22 cellular contexts compared by ENCODE assay signal in the genomic region with DNA sequence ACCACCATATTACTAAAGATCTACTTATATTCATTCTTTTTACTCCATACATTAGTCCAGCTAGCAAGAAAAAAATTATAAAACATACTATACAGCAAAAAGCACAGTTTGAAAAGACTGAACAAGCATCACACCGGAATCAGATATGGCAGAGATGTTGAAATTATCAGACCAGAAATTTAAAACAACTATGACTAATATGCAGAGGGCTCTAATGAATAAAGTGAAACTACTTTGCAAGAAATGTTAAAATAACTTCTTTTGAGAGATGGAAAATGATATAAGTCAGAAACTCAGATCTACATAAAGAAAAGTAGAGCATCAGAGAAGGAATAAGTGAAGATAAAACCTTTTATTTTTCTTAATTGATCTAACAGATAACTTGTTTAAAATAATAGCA. TPM values are rescaled to one million over a fixed set of nuclear protein-coding genes. Genes with fewer than 3 reads are reported as not detected.
DNase-seq lines count a peak whose midpoint lies in the region; ATAC-seq, FAIRE-seq and TF ChIP-seq lines count a peak whose summit lies in the region.
"Had no signal": no experiment of that assay in that cellular context is flagged by ENCODE, and none has a peak within 500 bp of the region (broad histone marks: within the 10 kb centered on the region; RNA-seq: fewer than 3 reads in every experiment).

No MANE protein-coding gene starts in this region.

- H3K4me3 ChIP-seq in IMR-90 (ENCODE audit: insufficient read depth, low read depth, low read length) (no peak overlapping the region), ovary (no peak overlapping the region)
- H3K4me3 ChIP-seq in CD4-positive, alpha-beta memory T cell (ENCODE audit: low read length in 2 of 2), result no peak overlapping the region
- H3K4me3 ChIP-seq: tibial nerve had no signal

- H2AK5ac ChIP-seq in IMR-90 (ENCODE audit: low read depth, low read length), result no peak overlapping the region

- H3K79me1 ChIP-seq in IMR-90 (ENCODE audit: low read depth in 1 of 2, low read length in 2 of 2), result no peaks in the 10 kb centered on the region

- no peak overlapping the region for H3K4ac ChIP-seq in IMR-90 (ENCODE audit: low read depth, low read length)

- H3K27me3 ChIP-seq in IMR-90 (ENCODE audit: control insufficient read depth, insufficient read depth, low read length), result no peaks in the 10 kb centered on the region
- no peaks in the 10 kb centered on the region for H3K27me3 ChIP-seq in ovary
- no peaks in the 10 kb centered on the region for H3K27me3 ChIP-seq in CD4-positive, alpha-beta memory T cell (ENCODE audit: insufficient read depth, low read length)
- H3K27me3 ChIP-seq: tibial nerve had no signal

- H3K4me3 Mint-ChIP-seq in CD4-positive, alpha-beta memory T cell, result no peak overlapping the region
- H3K4me3 Mint-ChIP-seq: activated CD8-positive, alpha-beta T cell treated with anti-CD3 and anti-CD28 coated beads for 36 hours; activated naive CD8-positive, alpha-beta T cell treated with anti-CD3 and anti-CD28 coated beads, Interleukin-2, amount 50 U/mL, for 24 hours; activated T-cell treated with anti-CD3 and anti-CD28 coated beads, Interleukin-2, amount 50 U/mL, for 72 hours; H9 had no signal

- DNase-seq in IMR-90, result peak; percentile 8
- DNase-seq in ovary, result no peak
- no peak for DNase-seq in CD4-positive, alpha-beta memory T cell
- DNase-seq in GDM1 (lab: John Stamatoyannopoulos, UW), result no peak
- DNase-seq: 8988T; activated CD8-positive, alpha-beta T cell treated with anti-CD3 and anti-CD28 coated beads for 36 hours; activated naive CD8-positive, alpha-beta T cell treated with anti-CD3 and anti-CD28 coated beads, Interleukin-2, amount 50 U/mL, for 24 hours; activated T-cell treated with anti-CD3 and anti-CD28 coated beads, Interleukin-2, amount 50 U/mL, for 72 hours; caudate nucleus; DMS79; effector CD8-positive, alpha-beta T cell; H9; left cardiac atrium; NCI-H2029 treated with DMSO at 0.1 percent for 48 hours; NCI-H524; SK-N-SH had no signal

- H3K9me3 Mint-ChIP-seq in CD4-positive, alpha-beta memory T cell, result peaks cover 2 to 43% (median 28%) of the 10 kb centered on the region in 8 donors

- no peak overlapping the region for H2AFZ ChIP-seq in IMR-90 (replicated peaks; ENCODE audit: low read length, poor library complexity)

- H3K56ac ChIP-seq in IMR-90 (ENCODE audit: extremely low read depth, insufficient read depth, low read length), result no peak overlapping the region

- no peak overlapping the region for H3K18ac ChIP-seq in IMR-90 (ENCODE audit: low read depth, low read length)

- no peaks in the 10 kb centered on the region for H3K9me1 ChIP-seq in IMR-90 (ENCODE audit: insufficient read depth, low read length)

- no peak overlapping the region for H4K8ac ChIP-seq in IMR-90 (ENCODE audit: low read depth in 2 of 2, low read length in 2 of 2)

- BruUV-seq in IMR-90 (replicated peaks; lab: Mats Ljungman, UMichigan), result no TSS peak

- no peaks in the 10 kb centered on the region for H3K27me3 Mint-ChIP-seq in CD4-positive, alpha-beta memory T cell
- H3K27me3 Mint-ChIP-seq: activated naive CD8-positive, alpha-beta T cell treated with anti-CD3 and anti-CD28 coated beads, Interleukin-2, amount 50 U/mL, for 24 hours had no signal

- no peak overlapping the region for H2BK5ac ChIP-seq in IMR-90 (ENCODE audit: low read depth, low read length, poor library complexity, severe bottlenecking)

- POLR2A ChIA-PET in IMR-90 (lab: Charles Lee; ENCODE audit: unreplicated experiment), result no interaction called here
- POLR2A ChIA-PET in CD4-positive, alpha-beta memory T cell (lab: Charles Lee; ENCODE audit: partially characterized antibody), result no interaction called here

- H3K36me3 Mint-ChIP-seq in CD4-positive, alpha-beta memory T cell, result peaks cover 2 to 9% of the 10 kb centered on the region in 2 donors

- H3K4me1 ChIP-seq in IMR-90 (ENCODE audit: control insufficient read depth, insufficient read depth, low read length), result no peaks in the 10 kb centered on the region
- no peaks in the 10 kb centered on the region for H3K4me1 ChIP-seq in ovary (ENCODE audit: insufficient read depth)
- H3K4me1 ChIP-seq in CD4-positive, alpha-beta memory T cell (ENCODE audit: insufficient read depth, low read length), result no peaks in the 10 kb centered on the region
- H3K4me1 ChIP-seq: tibial nerve had no signal

- dilution Hi-C loops in IMR-90 (cut with HindIII; ENCODE audit: low sequenced_read_pairs, unreplicated experiment), result no loop called here

- H3K4me2 ChIP-seq in IMR-90 (ENCODE audit: low read depth, low read length), result no peak overlapping the region
- H3K4me2 ChIP-seq: SK-N-SH had no signal

- intact Hi-C loops in IMR-90 (cut with micrococcal nuclease) (no loop called here), ovary (cut with DNase I) (no loop called here)
- intact Hi-C loops in CD4-positive, alpha-beta memory T cell (cut with micrococcal nuclease), result no loop called here

- TF ChIP-seq CTCF in IMR-90 (conservative IDR thresholded peaks at IDR 0.05; ENCODE audit: low read depth, low read length) (no peak), ovary (IDR thresholded peaks at IDR 0.05) (no peak)

- H3K27ac Mint-ChIP-seq in CD4-positive, alpha-beta memory T cell, result no peak overlapping the region
- H3K27ac Mint-ChIP-seq: activated CD8-positive, alpha-beta T cell treated with anti-CD3 and anti-CD28 coated beads for 36 hours; activated naive CD8-positive, alpha-beta T cell treated with anti-CD3 and anti-CD28 coated beads, Interleukin-2, amount 50 U/mL, for 24 hours; activated T-cell treated with anti-CD3 and anti-CD28 coated beads, Interleukin-2, amount 50 U/mL, for 72 hours; H9 had no signal

- no peak overlapping the region for H3K14ac ChIP-seq in IMR-90 (replicated peaks; ENCODE audit: low read depth, low read length)

- ATAC-seq in GM18909 (IDR thresholded peaks at IDR 0.05; ENCODE audit: poor library complexity, unreplicated experiment) (peak; percentile 60), HG02884 (IDR thresholded peaks at IDR 0.05; ENCODE audit: unreplicated experiment) (peak; percentile 87), IMR-90 (ENCODE audit: low read depth) (no peak), SK-N-SH treated with all-trans-retinoic acid at 6 μM for 48 hours (no peak)
- ATAC-seq: activated CD8-positive, alpha-beta T cell treated with anti-CD3 and anti-CD28 coated beads for 36 hours; activated naive CD8-positive, alpha-beta T cell treated with anti-CD3 and anti-CD28 coated beads, Interleukin-2, amount 50 U/mL, for 24 hours; activated T-cell treated with anti-CD3 and anti-CD28 coated beads, Interleukin-2, amount 50 U/mL, for 72 hours; left cardiac atrium had no signal

- CTCF ChIA-PET in IMR-90 (lab: Yijun Ruan, JAX), result no interaction called here
- CTCF ChIA-PET in CD4-positive, alpha-beta memory T cell (lab: Charles Lee; ENCODE audit: partially characterized antibody), result no interaction called here

- WGBS in IMR-90 (ENCODE audit: extremely low coverage in 2 of 2, insufficient read length in 1 of 2), 2 experiments, result no CpG with 5 or more reads among the region's 1 CpG
- WGBS in ovary, 3 donors, result 95 to 98% (median 96%) methylated on average over 1 of the region's 1 CpG

- H4K5ac ChIP-seq in IMR-90 (ENCODE audit: low read depth, low read length), result no peak overlapping the region

- H3K4me1 Mint-ChIP-seq in CD4-positive, alpha-beta memory T cell, result no peaks in the 10 kb centered on the region

- no peak overlapping the region for H4K91ac ChIP-seq in IMR-90 (ENCODE audit: insufficient read depth, low read depth, low read length)

- TF ChIP-seq EP300 in ovary (IDR thresholded peaks at IDR 0.05), result no peak

- H3K36me3 ChIP-seq in IMR-90 (ENCODE audit: control insufficient read depth, insufficient read depth, low read length) (no peaks in the 10 kb centered on the region), ovary (no peaks in the 10 kb centered on the region)
- H3K36me3 ChIP-seq in CD4-positive, alpha-beta memory T cell (ENCODE audit: insufficient read depth, low read length), result no peaks in the 10 kb centered on the region

- H3K27ac ChIP-seq in IMR-90 (ENCODE audit: insufficient read depth, low read length) (no peak overlapping the region), ovary (no peak overlapping the region)
- H3K27ac ChIP-seq in CD4-positive, alpha-beta memory T cell (ENCODE audit: low read depth, low read length), result no peak overlapping the region
- H3K27ac ChIP-seq: C4-2B, tibial nerve had no signal

- TF ChIP-seq RAD21 in IMR-90 (IDR thresholded peaks at IDR 0.05; ENCODE audit: low read length), result no peak

- no peak overlapping the region for H3K9ac ChIP-seq in IMR-90 (ENCODE audit: low read depth, low read length)
- H3K9ac ChIP-seq: SK-N-SH had no signal

- no peak overlapping the region for H2BK120ac ChIP-seq in IMR-90 (ENCODE audit: low read depth, low read length)

- TF ChIP-seq POLR2A in IMR-90 (IDR thresholded peaks at IDR 0.05; ENCODE audit: low read depth, low read length), result no peak
- TF ChIP-seq POLR2A in ovary (IDR thresholded peaks at IDR 0.05), result no peak

- in situ Hi-C loops in IMR-90 (cut with MboI; ENCODE audit: low sequenced_read_pairs), result no loop called here

- no peaks in the 10 kb centered on the region for H4K20me1 ChIP-seq in IMR-90 (ENCODE audit: insufficient read depth, low read length)

- H2BK20ac ChIP-seq in IMR-90 (ENCODE audit: low read depth, low read length), result no peak overlapping the region

- FAIRE-seq in A204.1 (lab: Jason Lieb, UNC), result peak; percentile 88

- H2AK9ac ChIP-seq in IMR-90 (replicated peaks; ENCODE audit: low read depth, low read length, poor library complexity), result no peak overlapping the region

- H3K23ac ChIP-seq in IMR-90 (ENCODE audit: low read depth, low read length), result no peak overlapping the region

- H2BK15ac ChIP-seq in IMR-90 (ENCODE audit: low read depth, low read length), result no peak overlapping the region

- no peaks in the 10 kb centered on the region for H3K9me3 ChIP-seq in IMR-90 (ENCODE audit: control insufficient read depth, insufficient read depth, low read length)
- H3K9me3 ChIP-seq in ovary, result no peaks in the 10 kb centered on the region
- no peaks in the 10 kb centered on the region for H3K9me3 ChIP-seq in CD4-positive, alpha-beta memory T cell (ENCODE audit: control insufficient read depth in 1 of 2, low read length in 2 of 2)
- H3K9me3 ChIP-seq: SK-N-SH had no signal

TF ChIP-seq in IMR-90, 13 proteins besides CTCF, POLR2A, EP300 and RAD21 (continues in another document):
- TF ChIP-seq NFE2L2 (IDR thresholded peaks at IDR 0.05; ENCODE audit: low read depth, low read length), result no peak
- no peak for TF ChIP-seq RFX5 (IDR thresholded peaks at IDR 0.05; ENCODE audit: low read depth, low read length)

RNA-seq across cellular contexts. Expression of a gene that starts 50.9 kb away (rescaled TPM):
- total RNA-seq in IMR-90 (2012; rRNA removed) (36.4 and 40.5 TPM in 2 replicates), ovary (100 to 1,000 TPM; 104 to 183 (median 114) TPM)
- polyA plus RNA-seq in IMR-90 (2012; rRNA removed) (32.3 and 39.4 TPM in 2 replicates), ovary (100 to 1,000 TPM; 147 to 157 TPM)
- polyA plus RNA-seq in IMR-90 (2012; cell fraction: cytosol; rRNA removed), result 9.6 and 12.8 TPM in 2 replicates
- 5.2 and 39.6 TPM in 2 replicates for polyA plus RNA-seq in IMR-90 (2012; cell fraction: nucleus; rRNA removed; ENCODE audit: low replicate concordance)
- 1 to 10 TPM in 1 of 2 experiments, under 1 TPM in 1; 0.55 to 1.9 TPM for total RNA-seq in CD4-positive, alpha-beta memory T cell
- 1 to 10 TPM in 1 of 2 donors, under 1 TPM in 1; 0.32 to 2.2 TPM for polyA plus RNA-seq in CD4-positive, alpha-beta memory T cell

Comparison
In these comparisons a context has a peak if more than half of its experiments do, and no peak if none do; other contexts are left out.
1. ATAC-seq: peak in GM18909 (single experiment) and HG02884 (single experiment); none in IMR-90 (single experiment) and SK-N-SH treated with all-trans-retinoic acid at 6 μM for 48 hours (single experiment).
2. RNA of a gene that starts 50.9 kb away (total RNA-seq): 104 to 183 TPM in ovary and 36.4 to 40.5 TPM in IMR-90; 0.55 to 1.9 TPM in CD4-positive, alpha-beta memory T cell; every median in the first group is over 10 times any median in the second.